In genomic region chr5:56481147-56481997, GRCh38 we compare ENCODE assay signal across 8 cellular contexts.
A peak's percentile ranks its signal among the peaks of the same experiment; 100 is the strongest.
DNase-seq lines count a peak whose midpoint lies in the region; ATAC-seq, FAIRE-seq and TF ChIP-seq lines count a peak whose summit lies in the region.

No MANE protein-coding gene starts in this region.

- H3K9ac ChIP-seq in IMR-90 (ENCODE audit: low read depth, low read length) = peak overlapping the region; percentile 66
- H3K9ac ChIP-seq in endothelial cell of umbilical vein (replicated peaks; ENCODE audit: extremely low read depth, insufficient read depth, low read length) = peak overlapping the region; percentile 74

- H3K36me3 ChIP-seq in IMR-90 (ENCODE audit: control insufficient read depth, insufficient read depth, low read length) = no peaks in the 10 kb centered on the region
- H3K36me3 ChIP-seq in endothelial cell of umbilical vein (ENCODE audit: control insufficient read depth in 2 of 2, extremely low read depth in 1 of 2, insufficient read depth in 2 of 2, low read length in 2 of 2) = no peaks in the 10 kb centered on the region

- H3K9me1 ChIP-seq in IMR-90 (ENCODE audit: insufficient read depth, low read length) = peaks cover 19% of the 10 kb centered on the region
- no peaks in the 10 kb centered on the region for H3K9me1 ChIP-seq in endothelial cell of umbilical vein (replicated peaks; ENCODE audit: control insufficient read depth, extremely low read depth, insufficient read depth, low read length)

- peak overlapping the region; percentile 49 for H3K56ac ChIP-seq in IMR-90 (ENCODE audit: extremely low read depth, insufficient read depth, low read length)

- peak overlapping the region; percentile 82 for H4K5ac ChIP-seq in IMR-90 (ENCODE audit: low read depth, low read length)

- dilution Hi-C loops in IMR-90 (cut with HindIII; ENCODE audit: low sequenced_read_pairs, unreplicated experiment) (no loop called here), endothelial cell of umbilical vein (cut with MboI; ENCODE audit: extremely low pct_ligation_motif_present, low sequenced_read_pairs) (no loop called here)

- H3K4me2 ChIP-seq in IMR-90 (ENCODE audit: low read depth, low read length) (peak overlapping the region; percentile 77), endothelial cell of umbilical vein (ENCODE audit: insufficient read depth, low read length) (peak overlapping the region; percentile 97)

- peak overlapping the region; percentile 65 for H2BK5ac ChIP-seq in IMR-90 (ENCODE audit: low read depth, low read length, poor library complexity, severe bottlenecking)

- DNase-seq in IMR-90 (peak; percentile 54), endothelial cell of umbilical vein (ENCODE audit: low read depth, low spot score) (peak; percentile 53), mesothelial cell of epicardium (ENCODE audit: low spot score in 2 of 2, unreplicated experiment in 2 of 2) (peak in 1 of 2 experiments; percentile 49), substantia nigra (lab: John Stamatoyannopoulos, UW) (peak in 29 of 49 donors; percentile 7 to 90 (median 39)), NCI-H2196 (lab: John Stamatoyannopoulos, UW; ENCODE audit: unreplicated experiment) (no peak), NCI-H446 (lab: John Stamatoyannopoulos, UW) (no peak)
- DNase-seq in activated CD4-positive, alpha-beta memory T cell treated with anti-CD3 and anti-CD28 coated beads, Interleukin-2, amount 10 ng/mL, durations not matched to agents 7 days and 5 days = peak; percentile 34

- peak overlapping the region; percentile 93 for H3K23ac ChIP-seq in IMR-90 (ENCODE audit: low read depth, low read length)

- in situ Hi-C loops in IMR-90 (cut with MboI; ENCODE audit: low sequenced_read_pairs) = no loop called here

- peak overlapping the region; percentile 94 for H2BK20ac ChIP-seq in IMR-90 (ENCODE audit: low read depth, low read length)

- peak overlapping the region; percentile 48 for H3K18ac ChIP-seq in IMR-90 (ENCODE audit: low read depth, low read length)

- H2AFZ ChIP-seq in IMR-90 (replicated peaks; ENCODE audit: low read length, poor library complexity) (peak overlapping the region; percentile 88), endothelial cell of umbilical vein (ENCODE audit: low read depth, low read length) (peak overlapping the region; percentile 98)

- H3K27me3 ChIP-seq in IMR-90 (ENCODE audit: control insufficient read depth, insufficient read depth, low read length) = no peaks in the 10 kb centered on the region
- no peaks in the 10 kb centered on the region for H3K27me3 ChIP-seq in endothelial cell of umbilical vein (ENCODE audit: control insufficient read depth in 2 of 2, insufficient read depth in 2 of 2, low read length in 2 of 2)

- H3K27me3 Mint-ChIP-seq in activated CD4-positive, alpha-beta memory T cell treated with anti-CD3 and anti-CD28 coated beads, Interleukin-2, amount 10 ng/mL, durations not matched to agents 7 days and 5 days = no peaks in the 10 kb centered on the region
- H3K27me3 Mint-ChIP-seq in mesothelial cell of epicardium (ENCODE audit: low read depth) = no peaks in the 10 kb centered on the region

- peak overlapping the region; percentile 97 for H2BK120ac ChIP-seq in IMR-90 (ENCODE audit: low read depth, low read length)

- TF ChIP-seq CTCF in IMR-90 (conservative IDR thresholded peaks at IDR 0.05; ENCODE audit: low read depth, low read length) (peak; percentile 27; the same call in 1 of the 2 replicates), endothelial cell of umbilical vein (IDR thresholded peaks at IDR 0.05; ENCODE audit: extremely low read depth in 1 of 2, insufficient read depth in 1 of 2, low read depth in 1 of 2, low read length in 2 of 2) (peak; percentile 16 to 63), mesothelial cell of epicardium (IDR thresholded peaks at IDR 0.05; ENCODE audit: unreplicated experiment) (peak; percentile 30)

- peak overlapping the region; percentile 96 for H4K91ac ChIP-seq in IMR-90 (ENCODE audit: insufficient read depth, low read depth, low read length)

- no peak for FAIRE-seq in endothelial cell of umbilical vein (lab: Jason Lieb, UNC)

- peak overlapping the region; percentile 81; the same call in 2 of the 3 replicates for H2BK15ac ChIP-seq in IMR-90 (ENCODE audit: low read depth, low read length)

- H3K14ac ChIP-seq in IMR-90 (replicated peaks; ENCODE audit: low read depth, low read length) = peak overlapping the region; percentile 92

- peaks cover 53% of the 10 kb centered on the region for H3K4me1 Mint-ChIP-seq in activated CD4-positive, alpha-beta memory T cell treated with anti-CD3 and anti-CD28 coated beads, Interleukin-2, amount 10 ng/mL, durations not matched to agents 7 days and 5 days
- H3K4me1 Mint-ChIP-seq in mesothelial cell of epicardium = peaks cover 45% of the 10 kb centered on the region

- peak overlapping the region; percentile 65 to 86 for H4K8ac ChIP-seq in IMR-90 (ENCODE audit: low read depth in 2 of 2, low read length in 2 of 2)

- H3K9me3 ChIP-seq in IMR-90 (ENCODE audit: control insufficient read depth, insufficient read depth, low read length) (no peaks in the 10 kb centered on the region), endothelial cell of umbilical vein (replicated peaks; ENCODE audit: control insufficient read depth, insufficient read depth, low read length) (no peaks in the 10 kb centered on the region)

- TF ChIP-seq POLR2A in IMR-90 (IDR thresholded peaks at IDR 0.05; ENCODE audit: low read depth, low read length) = peak; percentile 42; the same call in 1 of the 2 replicates
- no peak for TF ChIP-seq POLR2A in endothelial cell of umbilical vein (IDR thresholded peaks at IDR 0.05; ENCODE audit: low read depth, low read length)

- CTCF ChIA-PET in IMR-90 (lab: Yijun Ruan, JAX) (interaction anchor here (1.6 kb wide), 1 partner anchor 337 kb away, joined by 4 read pairs; no protein-coding TSS in a partner anchor), endothelial cell of umbilical vein (lab: Charles Lee) (interaction anchor here (0.9 to 1.4 kb wide), 3 partner anchors 36 to 357 kb away, joined by 3 to 4 read pairs (median 3); no protein-coding TSS in a partner anchor)
- CTCF ChIA-PET in activated CD4-positive, alpha-beta memory T cell treated with anti-CD3 and anti-CD28 coated beads, Interleukin-2, amount 10 ng/mL, durations not matched to agents 7 days and 5 days (lab: Charles Lee) = interaction anchor here (0.7 to 3.5 kb wide), 10 partner anchors 210 to 357 kb away, joined by 3 to 16 read pairs (median 3); no protein-coding TSS in a partner anchor

- intact Hi-C loops in IMR-90 (cut with micrococcal nuclease) = loop anchor here (2.0 to 5.0 kb wide), 3 partner anchors 211 to 356 kb away; no protein-coding TSS in a partner anchor
- intact Hi-C loops in endothelial cell of umbilical vein (cut with micrococcal nuclease) = loop anchor here (1.0 to 2.0 kb wide), 5 partner anchors 131 to 357 kb away; partner anchors contain the start of gene MAP3K1

- H3K36me3 Mint-ChIP-seq in activated CD4-positive, alpha-beta memory T cell treated with anti-CD3 and anti-CD28 coated beads, Interleukin-2, amount 10 ng/mL, durations not matched to agents 7 days and 5 days (ENCODE audit: low read depth) = no peaks in the 10 kb centered on the region
- no peaks in the 10 kb centered on the region for H3K36me3 Mint-ChIP-seq in mesothelial cell of epicardium

- no peaks in the 10 kb centered on the region for H3K9me3 Mint-ChIP-seq in activated CD4-positive, alpha-beta memory T cell treated with anti-CD3 and anti-CD28 coated beads, Interleukin-2, amount 10 ng/mL, durations not matched to agents 7 days and 5 days
- H3K9me3 Mint-ChIP-seq in mesothelial cell of epicardium = peaks cover 5% of the 10 kb centered on the region

- peaks cover 24% of the 10 kb centered on the region for H3K4me1 ChIP-seq in IMR-90 (ENCODE audit: control insufficient read depth, insufficient read depth, low read length)
- peaks cover 12% of the 10 kb centered on the region for H3K4me1 ChIP-seq in endothelial cell of umbilical vein (ENCODE audit: control insufficient read depth, extremely low read depth, insufficient read depth, low read length)

- peak; percentile 12; the same call in 1 of the 2 replicates for TF ChIP-seq RAD21 in IMR-90 (IDR thresholded peaks at IDR 0.05; ENCODE audit: low read length)

- 0% methylated on average over 14 of the region's 44 CpGs; no CpG with 5 or more reads in 1 of the 2 experiments for WGBS in IMR-90 (ENCODE audit: extremely low coverage in 2 of 2, insufficient read length in 1 of 2), 2 experiments

- ATAC-seq in IMR-90 (ENCODE audit: low read depth) = peak; percentile 31

- peaks cover 0 to 4% of the 10 kb centered on the region in 2 experiments; a peak in 1 of 4 replicates for H3K79me1 ChIP-seq in IMR-90 (ENCODE audit: low read depth in 1 of 2, low read length in 2 of 2)

- H2AK5ac ChIP-seq in IMR-90 (ENCODE audit: low read depth, low read length) = peak overlapping the region; percentile 68; the same call in 1 of the 2 replicates

- peak overlapping the region; percentile 58 for H3K27ac ChIP-seq in IMR-90 (ENCODE audit: insufficient read depth, low read length)
- H3K27ac ChIP-seq in endothelial cell of umbilical vein (ENCODE audit: insufficient read depth, low read depth, low read length) = peak overlapping the region; percentile 32
- peak overlapping the region; percentile 78 for H3K27ac ChIP-seq in substantia nigra (ENCODE audit: low read depth, low read length, poor library complexity, severe bottlenecking)

- peak overlapping the region; percentile 89 for H2AK9ac ChIP-seq in IMR-90 (replicated peaks; ENCODE audit: low read depth, low read length, poor library complexity)

- BruUV-seq in IMR-90 (replicated peaks; lab: Mats Ljungman, UMichigan) (no TSS peak), endothelial cell of umbilical vein (replicated peaks; lab: Mats Ljungman, UMichigan) (no TSS peak)

- H3K4me3 ChIP-seq in GM08714 (ENCODE audit: low read length) (peak overlapping the region; percentile 42; the same call in 1 of the 2 replicates), IMR-90 (ENCODE audit: insufficient read depth, low read depth, low read length) (peak overlapping the region; percentile 37), endothelial cell of umbilical vein (replicated peaks in 1 of 3; ENCODE audit: insufficient read depth in 1 of 3, low read depth in 1 of 3, low read length in 3 of 3) (peak overlapping the region; percentile 44 to 88 (median 87))

- H4K20me1 ChIP-seq in IMR-90 (ENCODE audit: insufficient read depth, low read length) (no peaks in the 10 kb centered on the region), endothelial cell of umbilical vein (replicated peaks; ENCODE audit: control insufficient read depth, extremely low read depth, insufficient read depth, low read length) (no peaks in the 10 kb centered on the region)

- H3K4me3 Mint-ChIP-seq in activated CD4-positive, alpha-beta memory T cell treated with anti-CD3 and anti-CD28 coated beads, Interleukin-2, amount 10 ng/mL, durations not matched to agents 7 days and 5 days = peak overlapping the region; percentile 77
- H3K4me3 Mint-ChIP-seq in mesothelial cell of epicardium = peak overlapping the region; percentile 75

- peak overlapping the region; percentile 97 for H3K4ac ChIP-seq in IMR-90 (ENCODE audit: low read depth, low read length)

- H3K27ac Mint-ChIP-seq in activated CD4-positive, alpha-beta memory T cell treated with anti-CD3 and anti-CD28 coated beads, Interleukin-2, amount 10 ng/mL, durations not matched to agents 7 days and 5 days = peak overlapping the region; percentile 84
- peak overlapping the region; percentile 96 for H3K27ac Mint-ChIP-seq in mesothelial cell of epicardium

- H3K79me2 ChIP-seq in endothelial cell of umbilical vein (ENCODE audit: control insufficient read depth, insufficient read depth, low read length) = no peaks in the 10 kb centered on the region

- POLR2A ChIA-PET in IMR-90 (lab: Charles Lee; ENCODE audit: unreplicated experiment) = interaction anchor here (0.6 kb wide), 1 partner anchor 210 kb away, joined by 3 read pairs; no protein-coding TSS in a partner anchor
- POLR2A ChIA-PET in activated CD4-positive, alpha-beta memory T cell treated with anti-CD3 and anti-CD28 coated beads, Interleukin-2, amount 10 ng/mL, durations not matched to agents 7 days and 5 days (lab: Charles Lee) = interaction anchor here (0.7 to 4.9 kb wide), 21 partner anchors 10 to 357 kb away, joined by 3 to 34 read pairs (median 4); partner anchors contain the start of gene MAP3K1
- POLR2A ChIA-PET in endothelial cell of umbilical vein (lab: Charles Lee) = no interaction called here

Comparison
In these comparisons a context has a peak if more than half of its experiments do, and no peak if none do; other contexts are left out.
1. H3K4me3 ChIP-seq: peak in every context shown above with its lines; median percentile 87 in endothelial cell of umbilical vein; 42 in GM08714; 37 in IMR-90.
2. DNase-seq: peak in IMR-90 (single experiment), activated CD4-positive, alpha-beta memory T cell treated with anti-CD3 and anti-CD28 coated beads, Interleukin-2, amount 10 ng/mL, durations not matched to agents 7 days and 5 days (single experiment), endothelial cell of umbilical vein (single experiment) and substantia nigra (29 of 49); none in NCI-H2196 (single experiment) and NCI-H446 (0 of 2).
3. Peak in every context shown above with its lines, with median percentiles within 50 percentile points of each other: H3K27ac ChIP-seq and CTCF ChIP-seq.